In the genomic region with DNA sequence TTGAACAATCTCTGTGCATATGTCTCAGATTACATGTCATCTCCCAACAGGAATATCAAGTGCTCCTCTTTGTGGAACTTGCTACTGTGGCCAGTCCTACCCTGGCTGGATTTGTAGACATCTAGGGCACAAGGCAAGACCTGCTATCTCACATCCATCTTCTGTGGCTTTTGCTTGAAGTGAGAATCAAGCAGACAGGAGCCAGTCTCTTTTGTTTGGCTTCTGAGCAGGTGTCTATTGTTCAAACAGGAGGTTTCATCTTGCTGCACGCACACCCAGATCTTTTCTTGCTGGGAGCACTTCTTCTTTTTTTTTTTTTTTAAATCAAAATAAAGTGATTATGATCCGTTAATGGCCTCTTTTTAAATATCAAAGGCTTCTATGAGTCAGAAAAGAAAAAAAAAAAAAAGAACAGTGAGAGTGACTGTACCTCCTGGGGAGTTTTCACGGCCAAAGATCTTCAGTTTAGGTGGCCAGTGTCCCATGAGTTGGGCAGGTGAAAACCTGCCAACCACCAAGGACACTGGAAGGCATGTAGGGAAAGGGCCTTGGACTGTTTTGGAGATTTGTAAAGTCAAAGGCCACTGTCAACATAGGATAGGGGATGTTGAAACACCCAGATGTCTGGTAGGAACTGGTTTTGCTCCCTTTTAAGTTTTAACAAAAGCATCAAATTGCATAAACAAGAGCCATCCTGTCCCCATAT, we compare ENCODE assay signal across 11 cellular contexts.
DNase-seq lines count a peak whose midpoint lies in the region; ATAC-seq and TF ChIP-seq lines count a peak whose summit lies in the region.
"Had no signal": no experiment of that assay in that cellular context is flagged by ENCODE, and none has a peak within 500 bp of the region (broad histone marks: within the 10 kb centered on the region; RNA-seq: fewer than 3 reads in every experiment).

No MANE protein-coding gene starts in this region.

- H3K4me2 ChIP-seq in parathyroid adenoma (ENCODE audit: low read length): no peak overlapping the region

- intact Hi-C loops in breast epithelium (cut with DNase I; ENCODE audit: low total_unique reads): no loop called here

- H2AFZ ChIP-seq in parathyroid adenoma: no peak overlapping the region

- H3K4me3 ChIP-seq in breast epithelium (no peak overlapping the region), parathyroid adenoma (ENCODE audit: low read depth, low read length) (no peak overlapping the region)

- no peak overlapping the region for H3K9ac ChIP-seq in parathyroid adenoma

- POLR2A ChIA-PET in HEK293T (lab: Yijun Ruan, JAX): no interaction called here

- TF ChIP-seq POLR2A in breast epithelium (IDR thresholded peaks at IDR 0.05): no peak

- no peaks in the 10 kb centered on the region for H3K9me3 ChIP-seq in breast epithelium
- no peaks in the 10 kb centered on the region for H3K9me3 ChIP-seq in parathyroid adenoma (ENCODE audit: control insufficient read depth, low read length)

- H3K4me1 ChIP-seq in breast epithelium: peaks cover 0 to 7% of the 10 kb centered on the region in 2 donors
- peaks cover 9% of the 10 kb centered on the region for H3K4me1 ChIP-seq in parathyroid adenoma

- CTCF ChIA-PET in HEK293T (lab: Yijun Ruan, JAX): no interaction called here

- DNase-seq in NCI-H510A treated with DMSO at 0.1 percent for 48 hours (lab: John Stamatoyannopoulos, UW): peak; percentile 3
- DNase-seq in NCI-H510A (lab: John Stamatoyannopoulos, UW): no peak
- peak; percentile 49 for DNase-seq in NCI-H748 treated with DMSO at 0.1 percent for 48 hours (lab: John Stamatoyannopoulos, UW)
- DNase-seq in breast epithelium (ENCODE audit: low spot score in 2 of 2): no peak
- DNase-seq in cerebellum (ENCODE audit: low spot score): no peak
- DNase-seq in HEK293T (ENCODE audit: extremely low spot score): no peak
- DNase-seq: NCI-H524 treated with DMSO at 0.1 percent for 48 hours, retina had no signal

- ATAC-seq in HG03280 (IDR thresholded peaks at IDR 0.05; ENCODE audit: unreplicated experiment): no peak

- H3K27ac ChIP-seq in breast epithelium (peak overlapping the region; percentile 26 to 68), parathyroid adenoma (peak overlapping the region; percentile 51)
- H3K27ac ChIP-seq: VCaP had no signal

- no peaks in the 10 kb centered on the region for H3K79me2 ChIP-seq in parathyroid adenoma

- H3K27me3 ChIP-seq in breast epithelium (no peaks in the 10 kb centered on the region), parathyroid adenoma (ENCODE audit: control insufficient read depth, insufficient read depth, low read length) (no peaks in the 10 kb centered on the region)

- TF ChIP-seq CTCF in breast epithelium (IDR thresholded peaks at IDR 0.05) (no peak), parathyroid adenoma (IDR thresholded peaks at IDR 0.05) (no peak)

- H3K36me3 ChIP-seq in breast epithelium (no peaks in the 10 kb centered on the region), parathyroid adenoma (ENCODE audit: control insufficient read depth, insufficient read depth, low read length) (no peaks in the 10 kb centered on the region)

TF ChIP-seq in HEK293T, 16 proteins besides CTCF, POLR2A, EP300 and RAD21:
- TF ChIP-seq NFRKB (IDR thresholded peaks at IDR 0.05): no peak
- TF ChIP-seq ELF4 (IDR thresholded peaks at IDR 0.05): no peak
- no peak for TF ChIP-seq HDGF (IDR thresholded peaks at IDR 0.05; ENCODE audit: borderline replicate concordance)
- TF ChIP-seq, protein P1, sequence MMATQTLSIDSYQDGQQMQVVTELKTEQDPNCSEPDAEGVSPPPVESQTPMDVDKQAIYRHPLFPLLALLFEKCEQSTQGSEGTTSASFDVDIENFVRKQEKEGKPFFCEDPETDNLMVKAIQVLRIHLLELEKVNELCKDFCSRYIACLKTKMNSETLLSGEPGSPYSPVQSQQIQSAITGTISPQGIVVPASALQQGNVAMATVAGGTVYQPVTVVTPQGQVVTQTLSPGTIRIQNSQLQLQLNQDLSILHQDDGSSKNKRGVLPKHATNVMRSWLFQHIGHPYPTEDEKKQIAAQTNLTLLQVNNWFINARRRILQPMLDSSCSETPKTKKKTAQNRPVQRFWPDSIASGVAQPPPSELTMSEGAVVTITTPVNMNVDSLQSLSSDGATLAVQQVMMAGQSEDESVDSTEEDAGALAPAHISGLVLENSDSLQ (IDR thresholded peaks at IDR 0.05): no peak
- TF ChIP-seq BHLHE40 (IDR thresholded peaks at IDR 0.05; ENCODE audit: borderline replicate concordance): no peak
- no peak for TF ChIP-seq FOXM1 (IDR thresholded peaks at IDR 0.05; ENCODE audit: borderline replicate concordance)
- TF ChIP-seq LEF1 (IDR thresholded peaks at IDR 0.05; ENCODE audit: borderline replicate concordance): no peak
- TF ChIP-seq ZNF384 (IDR thresholded peaks at IDR 0.05): no peak
- no peak for TF ChIP-seq ARNT (IDR thresholded peaks at IDR 0.05)
- no peak for TF ChIP-seq FOXA1 (IDR thresholded peaks at IDR 0.05)
- TF ChIP-seq CTBP1 (IDR thresholded peaks at IDR 0.05; ENCODE audit: borderline replicate concordance): no peak
- TF ChIP-seq TARDBP (IDR thresholded peaks at IDR 0.05): no peak
- TF ChIP-seq SP1 (IDR thresholded peaks at IDR 0.05): no peak
- TF ChIP-seq L3MBTL2 (conservative IDR thresholded peaks at IDR 0.05): no peak
- TF ChIP-seq FOXK2 (IDR thresholded peaks at IDR 0.05): no peak
- no peak for TF ChIP-seq SUZ12 (IDR thresholded peaks at IDR 0.05)

Comparison
In these comparisons a context has a peak if more than half of its experiments do, and no peak if none do; other contexts are left out.
1. DNase-seq: peak in NCI-H510A treated with DMSO at 0.1 percent for 48 hours (single experiment) and NCI-H748 treated with DMSO at 0.1 percent for 48 hours (single experiment); none in NCI-H510A (single experiment), breast epithelium (0 of 2), cerebellum (single experiment) and HEK293T (single experiment).